8 cellular contexts compared by ENCODE assay signal in the genomic region with DNA sequence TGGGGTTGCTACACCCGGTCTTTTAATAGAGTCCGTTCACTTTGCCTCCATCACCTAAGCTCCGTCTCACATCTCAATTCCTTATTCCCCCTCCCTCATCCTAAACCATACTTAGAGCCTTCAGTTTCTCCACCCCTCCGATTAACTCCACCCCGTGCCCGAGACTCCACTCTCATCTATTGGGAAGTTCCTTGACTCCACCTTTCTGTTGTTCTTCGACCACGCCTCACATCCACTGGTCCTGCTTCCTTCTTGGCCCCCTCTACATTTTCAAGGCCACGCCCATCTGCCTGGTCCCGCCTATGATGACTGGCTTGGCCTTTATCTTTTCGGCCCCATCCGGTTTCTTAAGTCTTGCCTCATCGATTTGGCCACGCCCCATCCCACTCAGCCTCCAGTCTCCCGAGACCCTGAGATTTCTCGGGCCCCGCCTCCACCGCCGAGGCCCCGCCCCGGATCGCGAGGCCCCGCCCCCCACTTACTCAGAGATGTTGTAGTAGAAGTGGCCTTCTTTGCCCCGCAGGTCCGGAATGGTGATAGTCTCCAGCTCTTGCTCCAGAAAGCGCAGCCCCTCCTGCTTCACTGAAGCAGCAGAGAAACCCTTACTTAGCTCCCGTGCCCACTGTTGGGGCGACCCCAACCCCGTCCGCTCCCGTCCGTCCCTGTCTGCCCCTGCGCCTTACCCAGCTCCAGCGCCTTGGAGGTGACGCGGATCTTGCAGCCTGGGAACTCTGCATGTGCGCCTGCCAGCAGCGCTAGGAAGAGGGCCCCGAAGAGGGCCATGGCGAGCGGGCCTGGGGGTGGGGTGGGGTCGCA.
DNase-seq lines count a peak whose midpoint lies in the region; ATAC-seq and TF ChIP-seq lines count a peak whose summit lies in the region.

No MANE protein-coding gene starts in this region.

- H3K27ac ChIP-seq in neutrophil, result peak overlapping the region; percentile 57
- H3K27ac ChIP-seq in subcutaneous abdominal adipose tissue (ENCODE audit: low read depth, low read length), result peak overlapping the region; percentile 72

- H3K9me3 ChIP-seq in neutrophil, result no peaks in the 10 kb centered on the region
- no peaks in the 10 kb centered on the region for H3K9me3 ChIP-seq in subcutaneous abdominal adipose tissue (ENCODE audit: control insufficient read depth in 5 of 5, low read length in 5 of 5)

- H3K9ac ChIP-seq in subcutaneous abdominal adipose tissue (ENCODE audit: low read length in 5 of 5), result peak overlapping the region in 4 of 5 donors; percentile 56 to 74 (median 63)

- H3K36me3 ChIP-seq in neutrophil (no peaks in the 10 kb centered on the region), subcutaneous abdominal adipose tissue (ENCODE audit: control insufficient read depth in 5 of 5, insufficient read depth in 5 of 5, low read length in 5 of 5) (peaks cover 0 to 20% (median 12%) of the 10 kb centered on the region in 5 donors)

- H3K27me3 ChIP-seq in neutrophil (peaks cover 21% of the 10 kb centered on the region), subcutaneous abdominal adipose tissue (ENCODE audit: control insufficient read depth in 5 of 5, insufficient read depth in 4 of 5, low read length in 5 of 5) (no peaks in the 10 kb centered on the region)

- H3K4me3 ChIP-seq in neutrophil (ENCODE audit: low read depth in 1 of 2, low read length in 1 of 2) (peak overlapping the region; percentile 65 to 67), subcutaneous abdominal adipose tissue (ENCODE audit: low read depth in 1 of 5, low read length in 5 of 5) (peak overlapping the region; percentile 72 to 85 (median 75))

- H3K4me1 ChIP-seq in neutrophil (ENCODE audit: control insufficient read depth in 1 of 2, insufficient read depth in 1 of 2, low read depth in 1 of 2, low read length in 1 of 2) (peaks cover 36 to 44% of the 10 kb centered on the region in 2 experiments), subcutaneous abdominal adipose tissue (ENCODE audit: control insufficient read depth in 5 of 5, insufficient read depth in 5 of 5, low read length in 5 of 5) (peaks cover 0 to 42% (median 36%) of the 10 kb centered on the region in 5 donors)

- peak; percentile 10 for DNase-seq in COLO668 (lab: John Stamatoyannopoulos, UW; ENCODE audit: unreplicated experiment)
- DNase-seq in HPDE6-E6E7 (ENCODE audit: extremely low spot score), result peak; percentile 98
- peak; percentile 100 for DNase-seq in SIG-M5 treated with dmso at 0.1 percent for 504 hours (lab: John Stamatoyannopoulos, UW; ENCODE audit: unreplicated experiment)
- peak; percentile 91 for DNase-seq in activated gamma-delta T cell treated with anti-CD3 and anti-CD28 coated beads, Interleukin-2, amount 50 U/mL, for 16 hours (ENCODE audit: low read depth)
- DNase-seq in germinal center (ENCODE audit: low spot score), result peak; percentile 98

- ATAC-seq in GM19468 (IDR thresholded peaks at IDR 0.05; ENCODE audit: extremely low read depth, unreplicated experiment), result peak; percentile 76

- no peak for TF ChIP-seq CTCF in neutrophil (IDR thresholded peaks at IDR 0.05)

Comparison
In these comparisons a context has a peak if more than half of its experiments do, and no peak if none do; other contexts are left out.
1. Peak in every context shown above with its lines: DNase-seq, ATAC-seq, H3K4me3 ChIP-seq and H3K27ac ChIP-seq.
2. DNase-seq: peak in every context shown above with its lines; median percentile 100 in SIG-M5 treated with dmso at 0.1 percent for 504 hours; 98 in HPDE6-E6E7; 98 in germinal center; 91 in activated gamma-delta T cell treated with anti-CD3 and anti-CD28 coated beads, Interleukin-2, amount 50 U/mL, for 16 hours; 10 in COLO668.